8 cellular contexts compared by ENCODE assay signal in genomic region chr12:122106891-122107660, GRCh38. TPM values are rescaled to one million over a fixed set of nuclear protein-coding genes. Genes with fewer than 3 reads are reported as not detected.
A peak's percentile ranks its signal among the peaks of the same experiment; 100 is the strongest.
DNase-seq lines count a peak whose midpoint lies in the region; ATAC-seq and TF ChIP-seq lines count a peak whose summit lies in the region.

No MANE protein-coding gene starts in this region.

- DNase-seq in DMS53 treated with DMSO at 0.1 percent for 48 hours (lab: John Stamatoyannopoulos, UW; ENCODE audit: unreplicated experiment): peak; percentile 74
- peak; percentile 68 to 81 for DNase-seq in NCI-H526 (lab: John Stamatoyannopoulos, UW)
- DNase-seq in choroid plexus epithelial cell (ENCODE audit: low read depth): peak; percentile 69
- DNase-seq in neural progenitor cell (ENCODE audit: low spot score): no peak
- no peak for DNase-seq in stimulated activated CD4-positive, alpha-beta T cell treated with anti-CD3 and anti-CD28 coated beads, Interleukin-12 subunit alpha, Interleukin-12 subunit beta, amount 100 ng/mL, for 4 hours
- no peak for DNase-seq in AML-193 (lab: John Stamatoyannopoulos, UW)

- H3K4me2 ChIP-seq in neural progenitor cell: no peak overlapping the region

- H3K9ac ChIP-seq in neural progenitor cell: no peak overlapping the region

- H3K4me3 ChIP-seq in choroid plexus epithelial cell (ENCODE audit: low read depth, low read length) (no peak overlapping the region), neural progenitor cell (no peak overlapping the region)

- H3K36me3 ChIP-seq in neural progenitor cell: no peaks in the 10 kb centered on the region

- H3K27me3 Mint-ChIP-seq in neural progenitor cell (ENCODE audit: insufficient read depth, low read depth): peaks cover 2% of the 10 kb centered on the region

- H3K9me3 ChIP-seq in neural progenitor cell (ENCODE audit: low read depth): no peaks in the 10 kb centered on the region

- no peaks in the 10 kb centered on the region for H3K4me1 ChIP-seq in neural progenitor cell

- no peak for ATAC-seq in GM18498 (IDR thresholded peaks at IDR 0.05; ENCODE audit: unreplicated experiment)
- no peak for ATAC-seq in GM21737 (IDR thresholded peaks at IDR 0.05; ENCODE audit: unreplicated experiment)

- peaks cover 26% of the 10 kb centered on the region for H3K4me1 Mint-ChIP-seq in neural progenitor cell

- no peak overlapping the region for H3K27ac ChIP-seq in neural progenitor cell

- H3K79me2 ChIP-seq in neural progenitor cell (ENCODE audit: low read depth): no peaks in the 10 kb centered on the region

- peaks cover 3% of the 10 kb centered on the region for H3K9me3 Mint-ChIP-seq in neural progenitor cell

- H3K27ac Mint-ChIP-seq in neural progenitor cell: peak overlapping the region; percentile 75

- no peaks in the 10 kb centered on the region for H3F3A ChIP-seq in neural progenitor cell (ENCODE audit: low read depth)

- H2AFZ ChIP-seq in neural progenitor cell (replicated peaks): no peak overlapping the region

- no peaks in the 10 kb centered on the region for H3K27me3 ChIP-seq in neural progenitor cell

- TF ChIP-seq CTCF in choroid plexus epithelial cell (conservative IDR thresholded peaks at IDR 0.05; ENCODE audit: low read depth, low read length) (no peak), neural progenitor cell (IDR thresholded peaks at IDR 0.05) (no peak)

- peaks cover 6% of the 10 kb centered on the region for H3K36me3 Mint-ChIP-seq in neural progenitor cell

- H4K20me1 ChIP-seq in neural progenitor cell (ENCODE audit: low read depth): no peaks in the 10 kb centered on the region

- no peak overlapping the region for H3K4me3 Mint-ChIP-seq in neural progenitor cell

RNA-seq across cellular contexts. Expression of gene MLXIP, which starts 28.5 kb away (rescaled TPM):
- 1.9 and 4.3 TPM in 2 replicates for total RNA-seq in neural progenitor cell (ENCODE audit: low replicate concordance)

Comparison
In these comparisons a context has a peak if more than half of its experiments do, and no peak if none do; other contexts are left out.
1. DNase-seq: peak in DMS53 treated with DMSO at 0.1 percent for 48 hours (single experiment), NCI-H526 (2 of 2) and choroid plexus epithelial cell (single experiment); none in neural progenitor cell (single experiment), stimulated activated CD4-positive, alpha-beta T cell treated with anti-CD3 and anti-CD28 coated beads, Interleukin-12 subunit alpha, Interleukin-12 subunit beta, amount 100 ng/mL, for 4 hours (single experiment) and AML-193 (0 of 2).